Comparison of ENCODE assay signal across 6 cellular contexts in genomic region chr12:57129311-57130288, GRCh38.
A peak's percentile ranks its signal among the peaks of the same experiment; 100 is the strongest.
DNase-seq lines count a peak whose midpoint lies in the region; ATAC-seq lines count a peak whose summit lies in the region.

No MANE protein-coding gene starts in this region.

- no peaks in the 10 kb centered on the region for H3K27me3 ChIP-seq in mucosa of stomach (ENCODE audit: control insufficient read depth, insufficient read depth, low read length)

- H3K4me3 ChIP-seq in mucosa of stomach (ENCODE audit: low read length), result peak overlapping the region; percentile 75

- H3K4me1 ChIP-seq in mucosa of stomach (ENCODE audit: control insufficient read depth, insufficient read depth, low read length), result peaks cover 54% of the 10 kb centered on the region

- DNase-seq in ELR (ENCODE audit: low read depth) (peak; percentile 63), NCI-H2081 (lab: John Stamatoyannopoulos, UW) (no peak)
- no peak for DNase-seq in stimulated activated CD4-positive, alpha-beta T cell treated with anti-CD3 and anti-CD28 coated beads, Interleukin-2, amount 100 ng/mL, for 24 hours

- no peaks in the 10 kb centered on the region for H3K9me3 ChIP-seq in mucosa of stomach (ENCODE audit: control insufficient read depth, low read length)

- H3K27ac ChIP-seq in angular gyrus (ENCODE audit: low read depth, low read length), result peak overlapping the region; percentile 88

- H3K9ac ChIP-seq in mucosa of stomach (ENCODE audit: low read length), result peak overlapping the region; percentile 97

- H3K36me3 ChIP-seq in mucosa of stomach (ENCODE audit: control insufficient read depth, insufficient read depth, low read length), result no peaks in the 10 kb centered on the region

- ATAC-seq in GM19351 (IDR thresholded peaks at IDR 0.05; ENCODE audit: unreplicated experiment), result no peak
